In genomic region chr11:2143652-2144548, GRCh38 we compare ENCODE assay signal across 12 cellular contexts. TPM values are rescaled to one million over a fixed set of nuclear protein-coding genes. Genes with fewer than 3 reads are reported as not detected.
DNase-seq lines count a peak whose midpoint lies in the region; ATAC-seq lines count a peak whose summit lies in the region.
"Had no signal": no experiment of that assay in that cellular context is flagged by ENCODE, and none has a peak within 500 bp of the region (broad histone marks: within the 10 kb centered on the region; RNA-seq: fewer than 3 reads in every experiment).

No MANE protein-coding gene starts in this region.

- H3K27ac ChIP-seq in SJCRH30 (peak overlapping the region; percentile 72), iPS-20b (ENCODE audit: low read length) (no peak overlapping the region)
- H3K27ac ChIP-seq: transverse colon had no signal

- no peak overlapping the region for H3K27ac Mint-ChIP-seq in activated T-cell treated with anti-CD3 and anti-CD28 coated beads, Interleukin-2, amount 50 U/mL, for 72 hours
- H3K27ac Mint-ChIP-seq in stimulated activated effector memory CD8-positive, alpha-beta T cell treated with anti-CD3 and anti-CD28 coated beads, Interleukin-12 subunit alpha, Interleukin-12 subunit beta, amount 100 ng/mL, for 72 hours: peak overlapping the region; percentile 5
- H3K27ac Mint-ChIP-seq: activated naive CD4-positive, alpha-beta T cell treated with anti-CD3 and anti-CD28 coated beads, Interleukin-2, amount 50 U/mL, for 72 hours had no signal

- H3K27me3 Mint-ChIP-seq in activated T-cell treated with anti-CD3 and anti-CD28 coated beads, Interleukin-2, amount 50 U/mL, for 72 hours (ENCODE audit: low read depth): peaks cover 66% of the 10 kb centered on the region

- no peaks in the 10 kb centered on the region for H3K36me3 ChIP-seq in SJCRH30
- no peaks in the 10 kb centered on the region for H3K36me3 ChIP-seq in iPS-20b (ENCODE audit: insufficient read depth, low read depth, low read length)
- H3K36me3 ChIP-seq: transverse colon had no signal

- no peaks in the 10 kb centered on the region for H3K36me3 Mint-ChIP-seq in activated T-cell treated with anti-CD3 and anti-CD28 coated beads, Interleukin-2, amount 50 U/mL, for 72 hours (ENCODE audit: insufficient read depth in 2 of 2)
- no peaks in the 10 kb centered on the region for H3K36me3 Mint-ChIP-seq in stimulated activated effector memory CD8-positive, alpha-beta T cell treated with anti-CD3 and anti-CD28 coated beads, Interleukin-12 subunit alpha, Interleukin-12 subunit beta, amount 100 ng/mL, for 72 hours
- H3K36me3 Mint-ChIP-seq: activated naive CD4-positive, alpha-beta T cell treated with anti-CD3 and anti-CD28 coated beads, Interleukin-2, amount 50 U/mL, for 72 hours had no signal

- peaks cover 25% of the 10 kb centered on the region for H3K4me1 Mint-ChIP-seq in activated T-cell treated with anti-CD3 and anti-CD28 coated beads, Interleukin-2, amount 50 U/mL, for 72 hours (ENCODE audit: low read depth)
- peaks cover 34% of the 10 kb centered on the region for H3K4me1 Mint-ChIP-seq in stimulated activated effector memory CD8-positive, alpha-beta T cell treated with anti-CD3 and anti-CD28 coated beads, Interleukin-12 subunit alpha, Interleukin-12 subunit beta, amount 100 ng/mL, for 72 hours

- ATAC-seq in activated T-cell treated with anti-CD3 and anti-CD28 coated beads, Interleukin-2, amount 50 U/mL, for 72 hours (replicated peaks in 1 of 2): peak in 1 of 2 donors; percentile 23
- peak; percentile 1 for ATAC-seq in stimulated activated effector memory CD8-positive, alpha-beta T cell treated with anti-CD3 and anti-CD28 coated beads, Interleukin-12 subunit alpha, Interleukin-12 subunit beta, amount 100 ng/mL, for 72 hours
- ATAC-seq in GM19023 (IDR thresholded peaks at IDR 0.05; ENCODE audit: unreplicated experiment): no peak
- ATAC-seq in GM18502 (IDR thresholded peaks at IDR 0.05; ENCODE audit: poor library complexity, unreplicated experiment): no peak

- H3K4me3 Mint-ChIP-seq in activated T-cell treated with anti-CD3 and anti-CD28 coated beads, Interleukin-2, amount 50 U/mL, for 72 hours: peak overlapping the region; percentile 69 to 83
- H3K4me3 Mint-ChIP-seq in stimulated activated effector memory CD8-positive, alpha-beta T cell treated with anti-CD3 and anti-CD28 coated beads, Interleukin-12 subunit alpha, Interleukin-12 subunit beta, amount 100 ng/mL, for 72 hours: peak overlapping the region; percentile 59

- no peak overlapping the region for H3K9ac ChIP-seq in iPS-20b (ENCODE audit: low read depth, low read length)

- H3K9me3 Mint-ChIP-seq in activated T-cell treated with anti-CD3 and anti-CD28 coated beads, Interleukin-2, amount 50 U/mL, for 72 hours: no peaks in the 10 kb centered on the region
- no peaks in the 10 kb centered on the region for H3K9me3 Mint-ChIP-seq in stimulated activated effector memory CD8-positive, alpha-beta T cell treated with anti-CD3 and anti-CD28 coated beads, Interleukin-12 subunit alpha, Interleukin-12 subunit beta, amount 100 ng/mL, for 72 hours
- H3K9me3 Mint-ChIP-seq: activated naive CD4-positive, alpha-beta T cell treated with anti-CD3 and anti-CD28 coated beads, Interleukin-2, amount 50 U/mL, for 72 hours had no signal

- DNase-seq in activated T-cell treated with anti-CD3 and anti-CD28 coated beads, Interleukin-2, amount 50 U/mL, for 72 hours: peak; percentile 31 to 45
- DNase-seq in activated T-cell treated with anti-CD3 and anti-CD28 coated beads for 4 hours: no peak
- DNase-seq in SJCRH30: peak in 1 of 2 experiments; percentile 53
- DNase-seq in stimulated activated effector memory CD8-positive, alpha-beta T cell treated with anti-CD3 and anti-CD28 coated beads, Interleukin-12 subunit alpha, Interleukin-12 subunit beta, amount 100 ng/mL, for 72 hours (ENCODE audit: low spot score in 2 of 2): no peak
- DNase-seq in epidermal melanocyte (ENCODE audit: insufficient read length, low spot score): no peak
- DNase-seq: C1 segment of cervical spinal cord, NCI-H1436, transverse colon had no signal

- H3K4me1 ChIP-seq in SJCRH30: peaks cover 34% of the 10 kb centered on the region
- H3K4me1 ChIP-seq in iPS-20b (ENCODE audit: insufficient read depth, low read length): no peaks in the 10 kb centered on the region

- H3K9me3 ChIP-seq in SJCRH30 (replicated peaks): no peaks in the 10 kb centered on the region
- peaks cover 5% of the 10 kb centered on the region; the same call in 1 of the 2 replicates for H3K9me3 ChIP-seq in iPS-20b (ENCODE audit: insufficient read depth, low read depth, low read length)
- H3K9me3 ChIP-seq: transverse colon had no signal

- H3K4me3 ChIP-seq in SJCRH30 (peak overlapping the region; percentile 87), iPS-20b (ENCODE audit: low read length) (peak overlapping the region; percentile 22; the same call in 1 of the 2 replicates)
- H3K4me3 ChIP-seq: transverse colon had no signal

- no peaks in the 10 kb centered on the region for H3K27me3 ChIP-seq in SJCRH30
- peaks cover 98% of the 10 kb centered on the region for H3K27me3 ChIP-seq in iPS-20b (ENCODE audit: insufficient read depth, low read length)

RNA-seq across cellular contexts. Expression of gene IGF2, which starts 4.7 kb away (rescaled TPM):
- total RNA-seq in activated T-cell treated with anti-CD3 and anti-CD28 coated beads, Interleukin-2, amount 50 U/mL, for 72 hours: 10 to 100 TPM in 1 of 2 donors, 1 to 10 TPM in 1; 2.0 to 40.4 TPM
- total RNA-seq in SJCRH30 (2014; rRNA removed; shearing (Covaris generic)): 513 and 574 TPM in 2 replicates

RNA-seq across cellular contexts. Expression of gene INS, which starts 17.1 kb away (rescaled TPM):
- not detected for total RNA-seq in activated T-cell treated with anti-CD3 and anti-CD28 coated beads, Interleukin-2, amount 50 U/mL, for 72 hours
- total RNA-seq in SJCRH30 (2014; rRNA removed; shearing (Covaris generic)): not detected in 2 replicates
- total RNA-seq: activated naive CD4-positive, alpha-beta T cell treated with anti-CD3 and anti-CD28 coated beads, Interleukin-2, amount 50 U/mL, for 72 hours; transverse colon had no signal

RNA-seq across cellular contexts. Expression of gene TH, which starts 27.7 kb away (rescaled TPM):
- not detected for total RNA-seq in activated T-cell treated with anti-CD3 and anti-CD28 coated beads, Interleukin-2, amount 50 U/mL, for 72 hours
- not detected in 2 replicates for total RNA-seq in SJCRH30 (2014; rRNA removed; shearing (Covaris generic))
- total RNA-seq: activated naive CD4-positive, alpha-beta T cell treated with anti-CD3 and anti-CD28 coated beads, Interleukin-2, amount 50 U/mL, for 72 hours; transverse colon had no signal

Comparison
In these comparisons a context has a peak if more than half of its experiments do, and no peak if none do; other contexts are left out.
1. DNase-seq: peak in activated T-cell treated with anti-CD3 and anti-CD28 coated beads, Interleukin-2, amount 50 U/mL, for 72 hours (2 of 2); none in activated T-cell treated with anti-CD3 and anti-CD28 coated beads for 4 hours (single experiment), stimulated activated effector memory CD8-positive, alpha-beta T cell treated with anti-CD3 and anti-CD28 coated beads, Interleukin-12 subunit alpha, Interleukin-12 subunit beta, amount 100 ng/mL, for 72 hours (0 of 2) and epidermal melanocyte (single experiment).
2. RNA of gene IGF2, which starts 4.7 kb away (total RNA-seq): 513 to 574 TPM in SJCRH30; 2.0 to 40.4 TPM in activated T-cell treated with anti-CD3 and anti-CD28 coated beads, Interleukin-2, amount 50 U/mL, for 72 hours; every median in the first group is over 10 times any median in the second.